Comparison of ENCODE assay signal across 1 cellular context in genomic region chr15:88905576-88905975, GRCh38.
TF ChIP-seq lines count a peak whose summit lies in the region.

No MANE protein-coding gene starts in this region.

TF ChIP-seq in IMR-90, 13 proteins besides CTCF, POLR2A, EP300 and RAD21:
- no peak for TF ChIP-seq FOS (IDR thresholded peaks at IDR 0.05; ENCODE audit: low read depth, low read length)
- no peak for TF ChIP-seq MXI1 (IDR thresholded peaks at IDR 0.05; ENCODE audit: borderline replicate concordance, low read depth, low read length)
- TF ChIP-seq MAZ (IDR thresholded peaks at IDR 0.05; ENCODE audit: borderline replicate concordance, low read depth, low read length) = no peak
- no peak for TF ChIP-seq RFX5 (IDR thresholded peaks at IDR 0.05; ENCODE audit: low read depth, low read length)
- no peak for TF ChIP-seq CHD1 (IDR thresholded peaks at IDR 0.05; ENCODE audit: low read depth, low read length)
- no peak for TF ChIP-seq BHLHE40 (IDR thresholded peaks at IDR 0.05; ENCODE audit: low read depth, low read length)
- no peak for TF ChIP-seq USF2 (IDR thresholded peaks at IDR 0.05; ENCODE audit: low read depth, low read length)
- TF ChIP-seq MAFK (IDR thresholded peaks at IDR 0.05; ENCODE audit: low read depth, low read length) = no peak
- no peak for TF ChIP-seq SMC3 (IDR thresholded peaks at IDR 0.05; ENCODE audit: low read depth, low read length)
- TF ChIP-seq RCOR1 (IDR thresholded peaks at IDR 0.05; ENCODE audit: insufficient replicate concordance, low read length) = no peak
- TF ChIP-seq NFE2L2 (IDR thresholded peaks at IDR 0.05; ENCODE audit: low read depth, low read length) = no peak
- TF ChIP-seq ELK1 (IDR thresholded peaks at IDR 0.05; ENCODE audit: borderline replicate concordance, low read depth, low read length) = no peak
- TF ChIP-seq CEBPB (IDR thresholded peaks at IDR 0.05; ENCODE audit: low read depth, low read length) = no peak
